In the genomic region with DNA sequence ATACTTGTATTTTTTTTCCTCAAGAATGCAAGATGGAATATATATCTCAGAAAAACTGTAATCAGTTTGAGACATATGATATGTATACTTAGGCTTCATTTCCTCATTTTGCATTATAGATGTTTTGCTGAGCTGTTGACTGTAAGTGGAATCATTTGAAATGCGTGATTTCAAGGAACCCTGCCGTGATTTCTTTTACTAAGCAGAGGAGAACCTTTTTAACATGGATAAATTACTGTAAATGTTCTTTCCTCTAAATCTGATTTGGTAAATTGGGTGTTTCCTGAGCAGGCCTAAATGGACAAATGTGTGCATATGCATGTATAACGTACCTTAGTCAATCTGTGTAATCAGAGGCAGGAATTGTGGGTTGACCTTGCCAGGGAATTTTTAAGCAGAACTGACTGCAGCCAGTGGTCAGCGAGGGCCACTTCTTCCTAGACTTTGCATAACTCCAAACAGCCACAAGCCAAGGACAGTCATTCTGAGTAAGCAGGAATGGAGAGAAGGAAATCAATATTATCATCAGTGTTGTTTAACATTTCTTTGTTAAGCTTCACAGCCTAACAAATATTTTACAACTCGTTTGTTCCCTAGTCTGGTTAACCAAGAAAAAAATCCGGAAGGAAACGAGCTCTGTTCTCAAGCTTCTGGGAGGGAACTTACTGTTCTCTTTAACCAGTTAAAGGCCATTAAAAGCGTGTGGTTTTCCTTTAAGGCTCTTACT, we compare ENCODE assay signal across 13 cellular contexts.
A peak's percentile ranks its signal among the peaks of the same experiment; 100 is the strongest.
DNase-seq lines count a peak whose midpoint lies in the region; ATAC-seq and TF ChIP-seq lines count a peak whose summit lies in the region.
"Had no signal": no experiment of that assay in that cellular context is flagged by ENCODE, and none has a peak within 500 bp of the region (broad histone marks: within the 10 kb centered on the region; RNA-seq: fewer than 3 reads in every experiment).

No MANE protein-coding gene starts in this region.

- H3K4me1 Mint-ChIP-seq in HFFc6 (ENCODE audit: low read depth) (peaks cover 10% of the 10 kb centered on the region), WTC11 (peaks cover 28% of the 10 kb centered on the region)

- no peaks in the 10 kb centered on the region for H3K9me3 ChIP-seq in ascending aorta
- H3K9me3 ChIP-seq: transverse colon had no signal

- DNase-seq in AG09309 (ENCODE audit: low read depth) (peak; percentile 8), HFFc6 (peak; percentile 27), WTC11 (ENCODE audit: low spot score) (no peak), left lobe of liver (ENCODE audit: low spot score) (no peak), ascending aorta (ENCODE audit: low spot score in 2 of 2) (no peak), NCI-H524 (lab: John Stamatoyannopoulos, UW) (no peak)
- DNase-seq: C1 segment of cervical spinal cord, NCI-H2171 treated with DMSO at 0.1 percent for 48 hours, transverse colon had no signal

- no peaks in the 10 kb centered on the region for H3K27me3 ChIP-seq in ascending aorta

- no peak overlapping the region for H3K4me3 ChIP-seq in AG09309 (ENCODE audit: control insufficient read depth, low read depth, low read length)
- H3K4me3 ChIP-seq in ascending aorta = no peak overlapping the region
- H3K4me3 ChIP-seq: skin epidermis, transverse colon had no signal

- TF ChIP-seq CTCF in AG09309 (IDR thresholded peaks at IDR 0.05; ENCODE audit: control insufficient read depth, insufficient read depth, low read depth, low read length, missing control alignments) (no peak), HFFc6 (IDR thresholded peaks at IDR 0.05) (no peak), WTC11 (IDR thresholded peaks at IDR 0.05) (no peak), ascending aorta (IDR thresholded peaks at IDR 0.05) (no peak)

- no peaks in the 10 kb centered on the region for H3K36me3 ChIP-seq in ascending aorta
- H3K36me3 ChIP-seq: transverse colon had no signal

- no peaks in the 10 kb centered on the region for H3K9me3 Mint-ChIP-seq in HFFc6
- no peaks in the 10 kb centered on the region for H3K9me3 Mint-ChIP-seq in WTC11
- H3K9me3 Mint-ChIP-seq: IgD-negative memory B cell had no signal

- ATAC-seq in WTC11 = no peak; the same call in 1 of the 2 replicates
- peak; percentile 51 for ATAC-seq in left lobe of liver
- no peak for ATAC-seq in GM18498 (IDR thresholded peaks at IDR 0.05; ENCODE audit: unreplicated experiment)
- ATAC-seq in HG02973 (IDR thresholded peaks at IDR 0.05; ENCODE audit: unreplicated experiment) = no peak

- POLR2A ChIA-PET in WTC11 (lab: Charles Lee) = no interaction called here

- H3K4me3 Mint-ChIP-seq in HFFc6 = peak overlapping the region; percentile 7; the same call in 1 of the 2 replicates
- no peak overlapping the region for H3K4me3 Mint-ChIP-seq in WTC11
- H3K4me3 Mint-ChIP-seq: IgD-negative memory B cell had no signal

- H3K36me3 Mint-ChIP-seq in HFFc6 (ENCODE audit: low read depth) (no peaks in the 10 kb centered on the region), WTC11 (no peaks in the 10 kb centered on the region)
- H3K36me3 Mint-ChIP-seq: IgD-negative memory B cell had no signal

- intact Hi-C loops in ascending aorta (cut with DNase I) = no loop called here

- H3K27me3 Mint-ChIP-seq in HFFc6 (ENCODE audit: insufficient read depth) (peaks cover 3% of the 10 kb centered on the region), WTC11 (ENCODE audit: low read depth) (no peaks in the 10 kb centered on the region; the same call in 1 of the 2 replicates)
- H3K27me3 Mint-ChIP-seq: IgD-negative memory B cell had no signal

- H3K27ac Mint-ChIP-seq in HFFc6 = no peak overlapping the region
- H3K27ac Mint-ChIP-seq in WTC11 = peak overlapping the region; percentile 21; the same call in 1 of the 2 replicates
- H3K27ac Mint-ChIP-seq: IgD-negative memory B cell had no signal

- H3K27ac ChIP-seq in ascending aorta = no peak overlapping the region
- H3K27ac ChIP-seq: skin epidermis, transverse colon had no signal

- CTCF ChIA-PET in WTC11 (lab: Charles Lee) = interaction anchor here (0.6 to 1.5 kb wide), 7 partner anchors 68 to 724 kb away, joined by 3 to 4 read pairs (median 3); no protein-coding TSS in a partner anchor

- H3K4me1 ChIP-seq in ascending aorta = no peaks in the 10 kb centered on the region
- H3K4me1 ChIP-seq: transverse colon had no signal

TF ChIP-seq in WTC11, 78 proteins besides CTCF, POLR2A, EP300 and RAD21:
- no peak for TF ChIP-seq KAT7 (CRISPR knock-in tag; IDR thresholded peaks at IDR 0.05; ENCODE audit: borderline replicate concordance)
- TF ChIP-seq, protein P1, sequence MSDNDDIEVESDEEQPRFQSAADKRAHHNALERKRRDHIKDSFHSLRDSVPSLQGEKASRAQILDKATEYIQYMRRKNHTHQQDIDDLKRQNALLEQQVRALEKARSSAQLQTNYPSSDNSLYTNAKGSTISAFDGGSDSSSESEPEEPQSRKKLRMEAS (CRISPR knock-in tag; IDR thresholded peaks at IDR 0.05) = no peak
- no peak for TF ChIP-seq JAZF1 (CRISPR knock-in tag; IDR thresholded peaks at IDR 0.05)
- no peak for TF ChIP-seq GRHL2 (CRISPR knock-in tag; IDR thresholded peaks at IDR 0.05; ENCODE audit: insufficient replicate concordance, severe bottlenecking)
- TF ChIP-seq RORB (CRISPR knock-in tag; IDR thresholded peaks at IDR 0.05) = no peak
- no peak for TF ChIP-seq ZNF423 (CRISPR knock-in tag; IDR thresholded peaks at IDR 0.05)
- TF ChIP-seq SOX15 (CRISPR knock-in tag; IDR thresholded peaks at IDR 0.05) = no peak
- TF ChIP-seq ZNF416 (CRISPR knock-in tag; IDR thresholded peaks at IDR 0.05) = no peak
- no peak for TF ChIP-seq ZNF671 (CRISPR knock-in tag; IDR thresholded peaks at IDR 0.05)
- TF ChIP-seq JUN (CRISPR knock-in tag; IDR thresholded peaks at IDR 0.05) = no peak
- no peak for TF ChIP-seq MYBL2 (CRISPR knock-in tag; IDR thresholded peaks at IDR 0.05)
- TF ChIP-seq NR2C2 (CRISPR knock-in tag; IDR thresholded peaks at IDR 0.05) = no peak
- TF ChIP-seq SMAD3 (CRISPR knock-in tag; IDR thresholded peaks at IDR 0.05; ENCODE audit: borderline replicate concordance) = no peak
- TF ChIP-seq, protein P2, sequence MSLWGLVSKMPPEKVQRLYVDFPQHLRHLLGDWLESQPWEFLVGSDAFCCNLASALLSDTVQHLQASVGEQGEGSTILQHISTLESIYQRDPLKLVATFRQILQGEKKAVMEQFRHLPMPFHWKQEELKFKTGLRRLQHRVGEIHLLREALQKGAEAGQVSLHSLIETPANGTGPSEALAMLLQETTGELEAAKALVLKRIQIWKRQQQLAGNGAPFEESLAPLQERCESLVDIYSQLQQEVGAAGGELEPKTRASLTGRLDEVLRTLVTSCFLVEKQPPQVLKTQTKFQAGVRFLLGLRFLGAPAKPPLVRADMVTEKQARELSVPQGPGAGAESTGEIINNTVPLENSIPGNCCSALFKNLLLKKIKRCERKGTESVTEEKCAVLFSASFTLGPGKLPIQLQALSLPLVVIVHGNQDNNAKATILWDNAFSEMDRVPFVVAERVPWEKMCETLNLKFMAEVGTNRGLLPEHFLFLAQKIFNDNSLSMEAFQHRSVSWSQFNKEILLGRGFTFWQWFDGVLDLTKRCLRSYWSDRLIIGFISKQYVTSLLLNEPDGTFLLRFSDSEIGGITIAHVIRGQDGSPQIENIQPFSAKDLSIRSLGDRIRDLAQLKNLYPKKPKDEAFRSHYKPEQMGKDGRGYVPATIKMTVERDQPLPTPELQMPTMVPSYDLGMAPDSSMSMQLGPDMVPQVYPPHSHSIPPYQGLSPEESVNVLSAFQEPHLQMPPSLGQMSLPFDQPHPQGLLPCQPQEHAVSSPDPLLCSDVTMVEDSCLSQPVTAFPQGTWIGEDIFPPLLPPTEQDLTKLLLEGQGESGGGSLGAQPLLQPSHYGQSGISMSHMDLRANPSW (CRISPR knock-in tag; conservative IDR thresholded peaks at IDR 0.05; ENCODE audit: low read depth) = no peak
- TF ChIP-seq OVOL2 (CRISPR knock-in tag; IDR thresholded peaks at IDR 0.05; ENCODE audit: borderline replicate concordance) = no peak
- no peak for TF ChIP-seq NR3C1 (CRISPR knock-in tag; conservative IDR thresholded peaks at IDR 0.05; ENCODE audit: low read depth)
- TF ChIP-seq TEAD1 (CRISPR knock-in tag; IDR thresholded peaks at IDR 0.05) = no peak
- TF ChIP-seq NFYB (CRISPR knock-in tag; conservative IDR thresholded peaks at IDR 0.05; ENCODE audit: low read depth) = no peak

Comparison
In these comparisons a context has a peak if more than half of its experiments do, and no peak if none do; other contexts are left out.
1. DNase-seq: peak in AG09309 (single experiment) and HFFc6 (single experiment); none in WTC11 (single experiment), left lobe of liver (single experiment), ascending aorta (0 of 2) and NCI-H524 (0 of 2).